9 cellular contexts compared by ENCODE assay signal in genomic region chr10:47024399-47025252, GRCh38.
DNase-seq lines count a peak whose midpoint lies in the region; ATAC-seq, FAIRE-seq and TF ChIP-seq lines count a peak whose summit lies in the region.
"Had no signal": no experiment of that assay in that cellular context is flagged by ENCODE, and none has a peak within 500 bp of the region (broad histone marks: within the 10 kb centered on the region; RNA-seq: fewer than 3 reads in every experiment).

No MANE protein-coding gene starts in this region.

- H3K9me3 Mint-ChIP-seq in CD14-positive monocyte: peaks cover 0 to 1% (median 0%) of the 10 kb centered on the region in 7 donors
- H3K9me3 Mint-ChIP-seq: IgD-negative memory B cell had no signal

- H3K4me3 ChIP-seq in MM.1S (ENCODE audit: low read length) (no peak overlapping the region), bronchial epithelial cell (ENCODE audit: low read depth, low read length) (no peak overlapping the region), kidney epithelial cell (ENCODE audit: low read depth, low read length) (no peak overlapping the region)

- H3K9me2 ChIP-seq in MM.1S (replicated peaks; ENCODE audit: insufficient read depth, low read length): no peaks in the 10 kb centered on the region

- no peak for ATAC-seq in HG02973 (IDR thresholded peaks at IDR 0.05; ENCODE audit: unreplicated experiment)

- H3K9me3 ChIP-seq in MM.1S (replicated peaks; ENCODE audit: insufficient read depth, low read length): no peaks in the 10 kb centered on the region

- no peak overlapping the region for H2AFZ ChIP-seq in MM.1S (ENCODE audit: low read length)

- no peaks in the 10 kb centered on the region for H3K36me3 Mint-ChIP-seq in CD14-positive monocyte

- no peaks in the 10 kb centered on the region for H4K20me1 ChIP-seq in MM.1S (ENCODE audit: insufficient read depth, low read length)

- H3F3A ChIP-seq in MM.1S (ENCODE audit: insufficient read depth, low read length): no peaks in the 10 kb centered on the region

- no peak overlapping the region for H3K9ac ChIP-seq in MM.1S (ENCODE audit: low read length)

- no peaks in the 10 kb centered on the region for H3K79me2 ChIP-seq in MM.1S (ENCODE audit: low read length)

- no peak overlapping the region for H3K27ac ChIP-seq in MM.1S (ENCODE audit: low read length)

- H3K4me2 ChIP-seq in MM.1S (ENCODE audit: low read depth, low read length): no peak overlapping the region

- intact Hi-C loops in CD14-positive monocyte (cut with micrococcal nuclease): no loop called here

- H3K27me3 ChIP-seq in MM.1S (replicated peaks; ENCODE audit: insufficient read depth, low read length) (no peaks in the 10 kb centered on the region), bronchial epithelial cell (ENCODE audit: control insufficient read depth, insufficient read depth, low read length) (peaks cover 1% of the 10 kb centered on the region), kidney epithelial cell (ENCODE audit: control insufficient read depth, insufficient read depth, low read length) (no peaks in the 10 kb centered on the region)

- H3K27me3 Mint-ChIP-seq in CD14-positive monocyte (ENCODE audit: low read depth in 3 of 3): peaks cover 0 to 2% (median 0%) of the 10 kb centered on the region in 3 donors
- H3K27me3 Mint-ChIP-seq: IgD-negative memory B cell had no signal

- no peak overlapping the region for H3K4me3 Mint-ChIP-seq in CD14-positive monocyte
- H3K4me3 Mint-ChIP-seq: IgD-negative memory B cell had no signal

- peak; percentile 91 for FAIRE-seq in bronchial epithelial cell (lab: Jason Lieb, UNC)

- H3K27ac Mint-ChIP-seq in CD14-positive monocyte: no peak overlapping the region
- H3K27ac Mint-ChIP-seq: IgD-negative memory B cell had no signal

- peak; percentile 49 for DNase-seq in CD14-positive monocyte (ENCODE audit: low spot score)
- DNase-seq in GM19238 (ENCODE audit: insufficient read length, low spot score): peak; percentile 62
- peak; percentile 71 for DNase-seq in MM.1S
- DNase-seq in activated CD4-positive, CD25-positive, alpha-beta regulatory T cell (lab: John Stamatoyannopoulos, UW): peak; percentile 23 to 52 (median 38)
- DNase-seq in bronchial epithelial cell (ENCODE audit: low read depth): peak; percentile 63
- no peak for DNase-seq in kidney epithelial cell (ENCODE audit: low read depth)
- DNase-seq in stimulated activated CD4-positive, alpha-beta T cell treated with anti-CD3 and anti-CD28 coated beads, Interleukin-2, amount 100 ng/mL, for 4 hours (ENCODE audit: low read depth): peak; percentile 51

- H3K4me1 Mint-ChIP-seq in CD14-positive monocyte: no peaks in the 10 kb centered on the region

- TF ChIP-seq CTCF in CD14-positive monocyte (IDR thresholded peaks at IDR 0.05) (peak; percentile 88), MM.1S (IDR thresholded peaks at IDR 0.05; ENCODE audit: low read length) (peak; percentile 91), bronchial epithelial cell (IDR thresholded peaks at IDR 0.05; ENCODE audit: insufficient read depth, low read length, severe bottlenecking) (peak; percentile 93), kidney epithelial cell (IDR thresholded peaks at IDR 0.05; ENCODE audit: insufficient read depth, low read length, poor library complexity, severe bottlenecking) (peak; percentile 93)

- H3K36me3 ChIP-seq in MM.1S (replicated peaks; ENCODE audit: insufficient read depth, low read length) (no peaks in the 10 kb centered on the region), bronchial epithelial cell (ENCODE audit: control insufficient read depth, insufficient read depth, low read length) (no peaks in the 10 kb centered on the region), kidney epithelial cell (ENCODE audit: control insufficient read depth, insufficient read depth, low read length) (no peaks in the 10 kb centered on the region)

- H3K4me1 ChIP-seq in MM.1S (ENCODE audit: low read length): no peaks in the 10 kb centered on the region
